Comparison of ENCODE assay signal across 12 cellular contexts in genomic region chr6:4901256-4902061, GRCh38.
A peak's percentile ranks its signal among the peaks of the same experiment; 100 is the strongest.
DNase-seq lines count a peak whose midpoint lies in the region; ATAC-seq and TF ChIP-seq lines count a peak whose summit lies in the region.
"Had no signal": no experiment of that assay in that cellular context is flagged by ENCODE, and none has a peak within 500 bp of the region (broad histone marks: within the 10 kb centered on the region; RNA-seq: fewer than 3 reads in every experiment).

No MANE protein-coding gene starts in this region.

- no peaks in the 10 kb centered on the region for H3K27me3 Mint-ChIP-seq in stimulated activated naive B cell treated with anti-CD40 and anti-IgM and Interleukin-4, amounts not matched to agents 10 μg/mL and 1 μg/mL and 100 μg/mL, for 72 hours
- H3K27me3 Mint-ChIP-seq in activated CD4-positive, alpha-beta memory T cell treated with anti-CD3 and anti-CD28 coated beads for 36 hours: no peaks in the 10 kb centered on the region

- peak overlapping the region; percentile 16 for H3K27ac ChIP-seq in OCI-LY7 (ENCODE audit: low read depth, low read length, poor library complexity, severe bottlenecking)
- H3K27ac ChIP-seq: sigmoid colon had no signal

- H3K9me3 Mint-ChIP-seq in stimulated activated naive B cell treated with anti-CD40 and anti-IgM and Interleukin-4, amounts not matched to agents 10 μg/mL and 1 μg/mL and 100 μg/mL, for 72 hours: no peaks in the 10 kb centered on the region
- H3K9me3 Mint-ChIP-seq in activated CD4-positive, alpha-beta memory T cell treated with anti-CD3 and anti-CD28 coated beads for 36 hours: peaks cover 9% of the 10 kb centered on the region

- no peak for TF ChIP-seq CTCF in OCI-LY7 (conservative IDR thresholded peaks at IDR 0.05; ENCODE audit: low read length)

- H3K4me2 ChIP-seq in OCI-LY7 (ENCODE audit: low read length): peak overlapping the region; percentile 43

- peaks cover 42% of the 10 kb centered on the region for H3K4me1 ChIP-seq in OCI-LY7 (ENCODE audit: insufficient read depth, low read length, poor library complexity, severe bottlenecking)

- no peaks in the 10 kb centered on the region for H4K20me1 ChIP-seq in OCI-LY7 (ENCODE audit: insufficient read depth, low read length)

- 0 out of 2 replicates have a peak, but pooled peaks cover 11% of the 10 kb centered on the region for H3K79me2 ChIP-seq in OCI-LY7 (ENCODE audit: insufficient read depth, low read depth, low read length)

- peaks cover 23 to 39% of the 10 kb centered on the region in 2 donors for H3K4me1 Mint-ChIP-seq in stimulated activated naive B cell treated with anti-CD40 and anti-IgM and Interleukin-4, amounts not matched to agents 10 μg/mL and 1 μg/mL and 100 μg/mL, for 72 hours
- peaks cover 13% of the 10 kb centered on the region for H3K4me1 Mint-ChIP-seq in activated CD4-positive, alpha-beta memory T cell treated with anti-CD3 and anti-CD28 coated beads for 36 hours (ENCODE audit: low read depth)

- no peak overlapping the region for H3K4me3 Mint-ChIP-seq in stimulated activated naive B cell treated with anti-CD40 and anti-IgM and Interleukin-4, amounts not matched to agents 10 μg/mL and 1 μg/mL and 100 μg/mL, for 72 hours
- H3K4me3 Mint-ChIP-seq in activated CD4-positive, alpha-beta memory T cell treated with anti-CD3 and anti-CD28 coated beads for 36 hours: no peak overlapping the region

- peak overlapping the region; percentile 73 for H3K27ac Mint-ChIP-seq in stimulated activated naive B cell treated with anti-CD40 and anti-IgM and Interleukin-4, amounts not matched to agents 10 μg/mL and 1 μg/mL and 100 μg/mL, for 72 hours
- no peak overlapping the region for H3K27ac Mint-ChIP-seq in activated CD4-positive, alpha-beta memory T cell treated with anti-CD3 and anti-CD28 coated beads for 36 hours

- intact Hi-C loops in OCI-LY7 (cut with micrococcal nuclease; ENCODE audit: unreplicated experiment): loop anchor here (2.0 kb wide), 1 partner anchor 21 kb away; no protein-coding TSS in a partner anchor
- intact Hi-C loops in activated CD4-positive, alpha-beta memory T cell treated with anti-CD3 and anti-CD28 coated beads for 36 hours (cut with micrococcal nuclease): no loop called here

- H3K36me3 ChIP-seq in OCI-LY7 (ENCODE audit: insufficient read depth, low read length): peaks cover 21% of the 10 kb centered on the region

- ATAC-seq in HG02943 (IDR thresholded peaks at IDR 0.05; ENCODE audit: low read depth, unreplicated experiment): peak; percentile 51
- peak; percentile 35 to 68 for ATAC-seq in stimulated activated naive B cell treated with anti-CD40 and anti-IgM and Interleukin-4, amounts not matched to agents 10 μg/mL and 1 μg/mL and 100 μg/mL, for 72 hours (replicated peaks)
- no peak for ATAC-seq in SK-N-SH treated with all-trans-retinoic acid at 6 μM for 48 hours
- no peak for ATAC-seq in HG02759 (IDR thresholded peaks at IDR 0.05; ENCODE audit: unreplicated experiment)
- ATAC-seq: left cardiac atrium had no signal

- no TSS peak for BruUV-seq in OCI-LY7 (replicated peaks; lab: Mats Ljungman, UMichigan)

- peaks cover 20 to 39% of the 10 kb centered on the region in 2 donors for H3K36me3 Mint-ChIP-seq in stimulated activated naive B cell treated with anti-CD40 and anti-IgM and Interleukin-4, amounts not matched to agents 10 μg/mL and 1 μg/mL and 100 μg/mL, for 72 hours
- H3K36me3 Mint-ChIP-seq in activated CD4-positive, alpha-beta memory T cell treated with anti-CD3 and anti-CD28 coated beads for 36 hours: peaks cover 34% of the 10 kb centered on the region

- H3K4me3 ChIP-seq in OCI-LY7 (ENCODE audit: low read depth, low read length, poor library complexity, severe bottlenecking): peak overlapping the region; percentile 15
- H3K4me3 ChIP-seq: sigmoid colon had no signal

- peak; percentile 10 for DNase-seq in SKM-1 treated with dmso at 0.1 percent for 144 hours (lab: John Stamatoyannopoulos, UW; ENCODE audit: unreplicated experiment)
- DNase-seq in SKM-1 (lab: John Stamatoyannopoulos, UW; ENCODE audit: unreplicated experiment): no peak
- peak; percentile 8 for DNase-seq in OCI-LY7 (ENCODE audit: low spot score)
- no peak for DNase-seq in stimulated activated naive B cell treated with anti-CD40 and anti-IgM and Interleukin-4, amounts not matched to agents 10 μg/mL and 1 μg/mL and 100 μg/mL, for 72 hours
- no peak for DNase-seq in activated CD4-positive, alpha-beta memory T cell treated with anti-CD3 and anti-CD28 coated beads for 36 hours
- DNase-seq: 8988T, activated T-cell treated with anti-CD3 and anti-CD28 coated beads for 4 hours, left cardiac atrium, sigmoid colon had no signal

- no peak overlapping the region for H2AFZ ChIP-seq in OCI-LY7 (ENCODE audit: low read length)

- CTCF ChIA-PET in OCI-LY7 (lab: Charles Lee; ENCODE audit: unreplicated experiment): interaction anchor here (0.7 kb wide), 1 partner anchor 11 kb away, joined by 3 read pairs; no protein-coding TSS in a partner anchor
- CTCF ChIA-PET in activated CD4-positive, alpha-beta memory T cell treated with anti-CD3 and anti-CD28 coated beads for 36 hours (lab: Charles Lee): interaction anchor here (1.6 kb wide), 1 partner anchor 26 kb away, joined by 3 read pairs; no protein-coding TSS in a partner anchor

- no peaks in the 10 kb centered on the region for H3K9me2 ChIP-seq in OCI-LY7 (ENCODE audit: insufficient read depth, low read length)

- no peaks in the 10 kb centered on the region for H3K9me3 ChIP-seq in OCI-LY7 (ENCODE audit: low read length)

- POLR2A ChIA-PET in OCI-LY7 (lab: Charles Lee): interaction anchor here (2.9 kb wide), 1 partner anchor 16 kb away, joined by 10 read pairs; no protein-coding TSS in a partner anchor
- POLR2A ChIA-PET in activated CD4-positive, alpha-beta memory T cell treated with anti-CD3 and anti-CD28 coated beads for 36 hours (lab: Charles Lee): no interaction called here

TF ChIP-seq in SK-N-SH treated with all-trans-retinoic acid at 6 μM for 48 hours, 23 proteins besides CTCF, POLR2A, EP300 and RAD21 (continues in another document):
- TF ChIP-seq SNAI2 (CRISPR knock-in tag; IDR thresholded peaks at IDR 0.05) (no peak), ZNF8 (CRISPR knock-in tag; IDR thresholded peaks at IDR 0.05) (no peak), POU6F1 (CRISPR knock-in tag; IDR thresholded peaks at IDR 0.05; ENCODE audit: borderline replicate concordance, low read depth) (no peak), GLIS3 (CRISPR knock-in tag; IDR thresholded peaks at IDR 0.05) (no peak), CSDC2 (CRISPR knock-in tag; IDR thresholded peaks at IDR 0.05) (no peak), ZNF70 (CRISPR knock-in tag; IDR thresholded peaks at IDR 0.05) (no peak), BACH2 (CRISPR knock-in tag; IDR thresholded peaks at IDR 0.05; ENCODE audit: borderline replicate concordance) (no peak), ZFP30 (CRISPR knock-in tag; IDR thresholded peaks at IDR 0.05) (no peak), ARNTL (CRISPR knock-in tag; IDR thresholded peaks at IDR 0.05; ENCODE audit: borderline replicate concordance, low read depth) (no peak), ZNF565 (CRISPR knock-in tag; conservative IDR thresholded peaks at IDR 0.05; ENCODE audit: low read depth) (no peak), ZFP3 (CRISPR knock-in tag; IDR thresholded peaks at IDR 0.05) (no peak), CSRNP3 (CRISPR knock-in tag; IDR thresholded peaks at IDR 0.05) (no peak), ESRRG (CRISPR knock-in tag; IDR thresholded peaks at IDR 0.05) (no peak), OSR1 (CRISPR knock-in tag; IDR thresholded peaks at IDR 0.05) (no peak)
- TF ChIP-seq, protein P1, sequence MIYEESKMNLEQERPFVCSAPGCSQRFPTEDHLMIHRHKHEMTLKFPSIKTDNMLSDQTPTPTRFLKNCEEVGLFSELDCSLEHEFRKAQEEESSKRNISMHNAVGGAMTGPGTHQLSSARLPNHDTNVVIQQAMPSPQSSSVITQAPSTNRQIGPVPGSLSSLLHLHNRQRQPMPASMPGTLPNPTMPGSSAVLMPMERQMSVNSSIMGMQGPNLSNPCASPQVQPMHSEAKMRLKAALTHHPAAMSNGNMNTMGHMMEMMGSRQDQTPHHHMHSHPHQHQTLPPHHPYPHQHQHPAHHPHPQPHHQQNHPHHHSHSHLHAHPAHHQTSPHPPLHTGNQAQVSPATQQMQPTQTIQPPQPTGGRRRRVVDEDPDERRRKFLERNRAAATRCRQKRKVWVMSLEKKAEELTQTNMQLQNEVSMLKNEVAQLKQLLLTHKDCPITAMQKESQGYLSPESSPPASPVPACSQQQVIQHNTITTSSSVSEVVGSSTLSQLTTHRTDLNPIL (CRISPR knock-in tag; IDR thresholded peaks at IDR 0.05; ENCODE audit: low read depth): no peak

Comparison
In these comparisons a context has a peak if more than half of its experiments do, and no peak if none do; other contexts are left out.
1. DNase-seq: peak in SKM-1 treated with dmso at 0.1 percent for 144 hours (single experiment) and OCI-LY7 (single experiment); none in SKM-1 (single experiment), stimulated activated naive B cell treated with anti-CD40 and anti-IgM and Interleukin-4, amounts not matched to agents 10 μg/mL and 1 μg/mL and 100 μg/mL, for 72 hours (single experiment) and activated CD4-positive, alpha-beta memory T cell treated with anti-CD3 and anti-CD28 coated beads for 36 hours (single experiment).
2. ATAC-seq: peak in HG02943 (single experiment) and stimulated activated naive B cell treated with anti-CD40 and anti-IgM and Interleukin-4, amounts not matched to agents 10 μg/mL and 1 μg/mL and 100 μg/mL, for 72 hours (2 of 2); none in SK-N-SH treated with all-trans-retinoic acid at 6 μM for 48 hours (single experiment) and HG02759 (single experiment).